ENCODE assay signal across 8 cellular contexts in genomic region chr6:111709615-111710398, GRCh38.
DNase-seq lines count a peak whose midpoint lies in the region; ATAC-seq and TF ChIP-seq lines count a peak whose summit lies in the region.

No MANE protein-coding gene starts in this region.

- H3K27ac Mint-ChIP-seq in activated CD4-positive, alpha-beta T cell treated with anti-CD3 and anti-CD28 coated beads for 36 hours = peak overlapping the region; percentile 88

- H4K20me1 ChIP-seq in BLaER1 = no peaks in the 10 kb centered on the region; the same call in 1 of the 2 replicates

- no peaks in the 10 kb centered on the region for H3K27me3 Mint-ChIP-seq in activated CD4-positive, alpha-beta T cell treated with anti-CD3 and anti-CD28 coated beads for 36 hours

- no peak overlapping the region for H3K9ac ChIP-seq in BLaER1

- DNase-seq in NCI-H2196 treated with DMSO at 0.1 percent for 48 hours (lab: John Stamatoyannopoulos, UW; ENCODE audit: unreplicated experiment) (peak; percentile 56), dermis microvascular lymphatic vessel endothelial cell (ENCODE audit: low read depth in 2 of 2) (peak; percentile 67 to 73), lung (ENCODE audit: low spot score) (peak; percentile 69)
- peak; percentile 73 for DNase-seq in activated CD4-positive, alpha-beta T cell treated with anti-CD3 and anti-CD28 coated beads for 36 hours
- peak; percentile 17 to 34 for DNase-seq in stimulated activated CD8-positive, alpha-beta memory T cell treated with anti-CD3 and anti-CD28 coated beads, Interleukin-15, amount 100 ng/mL, for 4 hours (ENCODE audit: low read depth in 2 of 2)

- H3K27ac ChIP-seq in BLaER1 (no peak overlapping the region), lung (ENCODE audit: low read depth in 1 of 2, low read length in 1 of 2) (no peak overlapping the region)

- H3K36me3 ChIP-seq in BLaER1 = peaks cover 80% of the 10 kb centered on the region
- H3K36me3 ChIP-seq in lung (ENCODE audit: control insufficient read depth in 2 of 2, insufficient read depth in 2 of 2, low read length in 2 of 2) = peaks cover under 1 to 4% of the 10 kb centered on the region in 2 donors

- H3K27me3 ChIP-seq in BLaER1 = no peaks in the 10 kb centered on the region
- H3K27me3 ChIP-seq in lung (ENCODE audit: control insufficient read depth, insufficient read depth) = no peaks in the 10 kb centered on the region

- H3K4me3 Mint-ChIP-seq in activated CD4-positive, alpha-beta T cell treated with anti-CD3 and anti-CD28 coated beads for 36 hours = no peak overlapping the region

- H3K4me1 ChIP-seq in BLaER1 (peaks cover 5% of the 10 kb centered on the region; the same call in 1 of the 2 replicates), lung (ENCODE audit: control insufficient read depth in 2 of 2, insufficient read depth in 2 of 2, low read length in 2 of 2) (peaks cover 2 to 5% of the 10 kb centered on the region in 2 donors)

- intact Hi-C loops in activated CD4-positive, alpha-beta T cell treated with anti-CD3 and anti-CD28 coated beads for 36 hours (cut with DNase I, micrococcal nuclease) = loop anchor here (1.0 to 10.0 kb wide), 9 partner anchors 37 to 455 kb away; partner anchors contain the start of gene FYN (in 2 of the 2)

- peaks cover 80% of the 10 kb centered on the region for H3K36me3 Mint-ChIP-seq in activated CD4-positive, alpha-beta T cell treated with anti-CD3 and anti-CD28 coated beads for 36 hours (ENCODE audit: low read depth)

- whole genome bisulfite sequencing in lung, 2 donors = 33 to 40% methylated on average over 5 of the region's 5 CpGs

- H3K4me3 ChIP-seq in BLaER1 = no peak overlapping the region
- H3K4me3 ChIP-seq in lung = no peak overlapping the region

- peak; percentile 94 for ATAC-seq in GM18907 (IDR thresholded peaks at IDR 0.05; ENCODE audit: unreplicated experiment)
- peak; percentile 89 for ATAC-seq in HG03175 (IDR thresholded peaks at IDR 0.05; ENCODE audit: unreplicated experiment)
- ATAC-seq in activated CD4-positive, alpha-beta T cell treated with anti-CD3 and anti-CD28 coated beads for 36 hours = peak; percentile 81
- peak; percentile 88 for ATAC-seq in lung (ENCODE audit: insufficient read depth, low FRiP score)

- POLR2A ChIA-PET in activated CD4-positive, alpha-beta T cell treated with anti-CD3 and anti-CD28 coated beads for 36 hours (lab: Charles Lee) = interaction anchor here (0.5 to 1.9 kb wide), 4 partner anchors 49 to 1612 kb away, joined by 3 to 6 read pairs (median 3); no protein-coding TSS in a partner anchor

- H3K9me3 ChIP-seq in BLaER1 (no peaks in the 10 kb centered on the region), lung (ENCODE audit: control insufficient read depth in 2 of 2, insufficient read depth in 1 of 2, low read length in 1 of 2) (no peaks in the 10 kb centered on the region)

- H3K4me2 ChIP-seq in BLaER1 = peak overlapping the region; percentile 58

- CTCF ChIA-PET in activated CD4-positive, alpha-beta T cell treated with anti-CD3 and anti-CD28 coated beads for 36 hours (lab: Charles Lee) = interaction anchor here (0.6 to 5.7 kb wide), 41 partner anchors 12 to 450 kb away, joined by 3 to 59 read pairs (median 4); partner anchors contain the start of gene FYN

- peak; percentile 77 for TF ChIP-seq CTCF in lung (IDR thresholded peaks at IDR 0.05; ENCODE audit: control extremely low read depth, extremely low read depth)

- H3K4me1 Mint-ChIP-seq in activated CD4-positive, alpha-beta T cell treated with anti-CD3 and anti-CD28 coated beads for 36 hours = peaks cover 58% of the 10 kb centered on the region

- no peaks in the 10 kb centered on the region for H3K9me3 Mint-ChIP-seq in activated CD4-positive, alpha-beta T cell treated with anti-CD3 and anti-CD28 coated beads for 36 hours (ENCODE audit: low read depth)
